14 cellular contexts compared by ENCODE assay signal in genomic region chr5:3341446-3342240, GRCh38.
DNase-seq lines count a peak whose midpoint lies in the region; ATAC-seq, FAIRE-seq and TF ChIP-seq lines count a peak whose summit lies in the region.
"Had no signal": no experiment of that assay in that cellular context is flagged by ENCODE, and none has a peak within 500 bp of the region (broad histone marks: within the 10 kb centered on the region; RNA-seq: fewer than 3 reads in every experiment).

No MANE protein-coding gene starts in this region.

- no peaks in the 10 kb centered on the region; a peak in 1 of 7 replicates for H3K36me3 Mint-ChIP-seq in H9 (ENCODE audit: insufficient read depth in 1 of 3, low read depth in 3 of 3)
- H3K36me3 Mint-ChIP-seq: CD4-positive, CD25-positive, alpha-beta regulatory T cell had no signal

- no peak overlapping the region for H3K27ac Mint-ChIP-seq in H9
- H3K27ac Mint-ChIP-seq: CD4-positive, CD25-positive, alpha-beta regulatory T cell had no signal

- H4K91ac ChIP-seq in H9 (ENCODE audit: insufficient read length, low read depth, low read length) (no peak overlapping the region), H1 (replicated peaks; ENCODE audit: insufficient read length, low read length) (no peak overlapping the region)

- H3K9ac ChIP-seq in H9 (ENCODE audit: extremely low read depth, insufficient read length, low read length) = no peak overlapping the region
- no peak overlapping the region for H3K9ac ChIP-seq in H1 (replicated peaks in 1 of 4; ENCODE audit: extremely low read depth in 1 of 4, low read depth in 3 of 4, low read length in 3 of 4)
- H3K9ac ChIP-seq: BLaER1 treated with 17β-estradiol and CSF1 and Interleukin-3, amounts not matched to agents 10 nM and 100 nM had no signal

- H3K56ac ChIP-seq in H9 (ENCODE audit: insufficient read length, low read depth, low read length) = no peak overlapping the region
- H3K56ac ChIP-seq in H1 (replicated peaks; ENCODE audit: insufficient read length, low read depth, low read length) = no peak overlapping the region

- H3K27me3 Mint-ChIP-seq in H9 (ENCODE audit: low read depth) = peaks cover 8% of the 10 kb centered on the region
- H3K27me3 Mint-ChIP-seq: CD4-positive, CD25-positive, alpha-beta regulatory T cell had no signal

- H4K5ac ChIP-seq in H9 (ENCODE audit: insufficient read length, low read depth, low read length) (no peak overlapping the region), H1 (ENCODE audit: insufficient read length, low read depth, low read length) (no peak overlapping the region)

- no peak overlapping the region for H2BK120ac ChIP-seq in H9 (ENCODE audit: low read depth, low read length, poor library complexity, severe bottlenecking)
- no peak overlapping the region for H2BK120ac ChIP-seq in H1 (replicated peaks; ENCODE audit: low read depth, low read length)

- H3K18ac ChIP-seq in H9 (ENCODE audit: insufficient read length, low read depth, low read length) (no peak overlapping the region), H1 (ENCODE audit: extremely low read depth, low read length) (no peak overlapping the region)

- H3T11ph ChIP-seq in H9 (ENCODE audit: low read length) = no peak overlapping the region

- no peak for DNase-seq in H9
- no peak for DNase-seq in H1 (ENCODE audit: low read depth in 1 of 2, low spot score in 2 of 2)
- peak; percentile 69 for DNase-seq in mesenteric fat pad (ENCODE audit: low spot score)
- peak; percentile 59 for DNase-seq in spleen
- DNase-seq in NCI-H2029 treated with DMSO at 0.1 percent for 48 hours (lab: John Stamatoyannopoulos, UW) = no peak
- DNase-seq in MV-4-11 (lab: John Stamatoyannopoulos, UW) = no peak
- no peak for DNase-seq in ureter (ENCODE audit: low spot score)
- DNase-seq: ACHN; CD4-positive, CD25-positive, alpha-beta regulatory T cell; DMS53; GOT3 had no signal

- no peak overlapping the region for H2BK15ac ChIP-seq in H9 (ENCODE audit: low read depth, low read length)
- 0 out of 2 replicates have a peak overlapping the region, but pooled peaks have one; percentile 46 for H2BK15ac ChIP-seq in H1 (ENCODE audit: low read length)

- TF ChIP-seq POLR2A in H1 (IDR thresholded peaks at IDR 0.05; ENCODE audit: control extremely low read depth in 1 of 2, low read depth in 2 of 2, low read length in 2 of 2) = no peak
- no peak for TF ChIP-seq POLR2A in spleen (IDR thresholded peaks at IDR 0.05)

- no CpG with 5 or more reads among the region's 15 CpGs for WGBS in H9 (ENCODE audit: extremely low coverage, insufficient read length, low lambda C conversion rate)
- WGBS in H1 (ENCODE audit: extremely low coverage in 1 of 2, insufficient coverage in 1 of 2, insufficient read length in 1 of 2, insufficient replicate concordance in 2 of 2, low coverage in 1 of 2, low lambda C conversion rate in 2 of 2, missing lambda C conversion rate in 1 of 2), 2 experiments = 95% methylated on average over 15 of the region's 15 CpGs; no CpG with 5 or more reads in 1 of the 2 experiments
- 84 to 91% (median 87%) methylated on average over 15 of the region's 15 CpGs for WGBS in spleen, 5 donors

- H2BK20ac ChIP-seq in H9 (ENCODE audit: low read depth, low read length, poor library complexity, severe bottlenecking) (no peak overlapping the region), H1 (ENCODE audit: low read length) (no peak overlapping the region)

- no peak for FAIRE-seq in H1 (lab: Jason Lieb, UNC)

- intact Hi-C loops in spleen (cut with DNase I; ENCODE audit: low total_unique reads) = no loop called here

- H2BK12ac ChIP-seq in H9 (ENCODE audit: insufficient read length, low read depth, low read length) (no peak overlapping the region), H1 (ENCODE audit: low read depth, low read length) (no peak overlapping the region)

- H3K4ac ChIP-seq in H9 (ENCODE audit: low read depth, low read length) (no peak overlapping the region), H1 (replicated peaks; ENCODE audit: insufficient read length, low read depth, low read length) (no peak overlapping the region)

- TF ChIP-seq CTCF in H9 (conservative IDR thresholded peaks at IDR 0.05) (peak; percentile 24; the same call in 1 of the 3 replicates), H1 (IDR thresholded peaks at IDR 0.05; ENCODE audit: control extremely low read depth in 1 of 3, insufficient read depth in 1 of 3, low read depth in 1 of 3, low read length in 3 of 3) (peak in 2 of 3 experiments; percentile 17 to 23; a peak in 2 of 4 replicates), spleen (IDR thresholded peaks at IDR 0.05 in 8 of 11, conservative IDR thresholded peaks at IDR 0.05 in 3 of 11) (no peak)

- H4K8ac ChIP-seq in H9 (replicated peaks; ENCODE audit: insufficient read length, low read depth, low read length) (no peak overlapping the region), H1 (ENCODE audit: extremely low read depth, insufficient read depth, low read length) (peak overlapping the region; percentile 40)

- no peaks in the 10 kb centered on the region for H4K20me1 ChIP-seq in H9 (ENCODE audit: control insufficient read depth, insufficient read depth, insufficient read length)
- no peaks in the 10 kb centered on the region for H4K20me1 ChIP-seq in H1 (replicated peaks in 1 of 2; ENCODE audit: control insufficient read depth in 1 of 2, insufficient read depth in 2 of 2, low read length in 2 of 2)

- POLR2A ChIA-PET in H1 (lab: Charles Lee; ENCODE audit: partially characterized antibody) = no interaction called here

- H3K4me3 ChIP-seq in H1 (ENCODE audit: extremely low read depth in 1 of 4, insufficient read depth in 2 of 4, low read depth in 3 of 4, low read length in 4 of 4) = no peak overlapping the region
- H3K4me3 ChIP-seq in spleen = no peak overlapping the region
- H3K4me3 ChIP-seq: BLaER1 treated with 17β-estradiol and CSF1 and Interleukin-3, amounts not matched to agents 10 nM and 100 nM had no signal

- no peak for ATAC-seq in HG03280 (IDR thresholded peaks at IDR 0.05; ENCODE audit: unreplicated experiment)
- ATAC-seq: HCT116 had no signal

- H2BK5ac ChIP-seq in H9 (ENCODE audit: insufficient read length, low read length) (no peak overlapping the region), H1 (ENCODE audit: low read depth, low read length) (no peak overlapping the region)

- H3K27ac ChIP-seq in H9 (ENCODE audit: insufficient read length, low read depth, low read length) = no peak overlapping the region
- no peak overlapping the region for H3K27ac ChIP-seq in H1 (ENCODE audit: low read depth, low read length)
- H3K27ac ChIP-seq in spleen = no peak overlapping the region
- H3K27ac ChIP-seq: BLaER1 treated with 17β-estradiol and CSF1 and Interleukin-3, amounts not matched to agents 10 nM and 100 nM had no signal

- no peak overlapping the region for H3K4me3 Mint-ChIP-seq in H9
- H3K4me3 Mint-ChIP-seq: CD4-positive, CD25-positive, alpha-beta regulatory T cell had no signal

- H3K9me3 Mint-ChIP-seq in H9 = no peaks in the 10 kb centered on the region; a peak in 1 of 5 replicates

- H3K79me1 ChIP-seq in H9 (ENCODE audit: insufficient read depth, low read depth, low read length, poor library complexity, severe bottlenecking) (no peaks in the 10 kb centered on the region), H1 (ENCODE audit: low read depth, low read length) (no peaks in the 10 kb centered on the region; the same call in 1 of the 2 replicates)

- no peaks in the 10 kb centered on the region for H3K23me2 ChIP-seq in H9 (ENCODE audit: insufficient read length, low read depth, low read length, poor library complexity, severe bottlenecking)
- no peaks in the 10 kb centered on the region for H3K23me2 ChIP-seq in H1 (ENCODE audit: low read depth, low read length)

- peak in 1 of 2 experiments; percentile 22; a peak in 1 of 4 replicates for TF ChIP-seq RAD21 in H1 (IDR thresholded peaks at IDR 0.05 in 1 of 2, conservative IDR thresholded peaks at IDR 0.05 in 1 of 2; ENCODE audit: low read depth in 2 of 2, low read length in 2 of 2)

- peaks cover 0 to 2% of the 10 kb centered on the region in 2 experiments; a peak in 1 of 4 replicates for H3K4me1 Mint-ChIP-seq in H9

- H3K9me3 ChIP-seq in H9 (ENCODE audit: control insufficient read depth, low read depth, low read length) (no peaks in the 10 kb centered on the region), H1 (ENCODE audit: insufficient read depth in 2 of 2, low read depth in 1 of 2, low read length in 1 of 2) (no peaks in the 10 kb centered on the region), spleen (peaks cover 0 to 6% (median 0%) of the 10 kb centered on the region in 8 donors)
- H3K9me3 ChIP-seq: BLaER1 treated with 17β-estradiol and CSF1 and Interleukin-3, amounts not matched to agents 10 nM and 100 nM had no signal

- H3K79me2 ChIP-seq in H9 (ENCODE audit: insufficient read depth, low read length) = no peaks in the 10 kb centered on the region
- H3K79me2 ChIP-seq in H1 (ENCODE audit: control insufficient read depth in 1 of 2, insufficient read depth in 2 of 2, low read length in 2 of 2) = no peaks in the 10 kb centered on the region

- no peaks in the 10 kb centered on the region for H3K27me3 ChIP-seq in H9 (ENCODE audit: insufficient read depth, low read length)
- no peaks in the 10 kb centered on the region for H3K27me3 ChIP-seq in H1 (replicated peaks in 1 of 4; ENCODE audit: control insufficient read depth in 3 of 4, extremely low read depth in 1 of 4, insufficient read depth in 3 of 4, low read length in 3 of 4)
- H3K27me3 ChIP-seq in spleen (replicated peaks in 1 of 7) = no peaks in the 10 kb centered on the region
- H3K27me3 ChIP-seq: BLaER1 treated with 17β-estradiol and CSF1 and Interleukin-3, amounts not matched to agents 10 nM and 100 nM had no signal

- H3K4me1 ChIP-seq in H9 (ENCODE audit: insufficient read depth, low read length) (no peaks in the 10 kb centered on the region), H1 (replicated peaks in 1 of 4; ENCODE audit: control insufficient read depth in 3 of 4, insufficient read depth in 4 of 4, low read length in 3 of 4) (no peaks in the 10 kb centered on the region; a peak in 1 of 7 replicates), spleen (no peaks in the 10 kb centered on the region)

- H2AFZ ChIP-seq in H9 (ENCODE audit: low read length) (no peak overlapping the region), H1 (ENCODE audit: low read length) (no peak overlapping the region)

- H3K14ac ChIP-seq in H9 (ENCODE audit: insufficient read depth, low read length) = no peak overlapping the region; the same call in 1 of the 2 replicates
- H3K14ac ChIP-seq in H1 (ENCODE audit: insufficient read length) = no peak overlapping the region

- no peak for TF ChIP-seq EP300 in H1 (IDR thresholded peaks at IDR 0.05; ENCODE audit: borderline replicate concordance in 1 of 2, low read depth in 2 of 2, low read length in 2 of 2)

- H3K4me2 ChIP-seq in H9 (ENCODE audit: insufficient read depth, insufficient read length, low read length) (no peak overlapping the region), H1 (ENCODE audit: insufficient read depth in 1 of 2, low read depth in 2 of 2, low read length in 2 of 2) (no peak overlapping the region)
- H3K4me2 ChIP-seq: BLaER1 treated with 17β-estradiol and CSF1 and Interleukin-3, amounts not matched to agents 10 nM and 100 nM had no signal

- CTCF ChIA-PET in H1 (lab: Charles Lee; ENCODE audit: partially characterized antibody) = interaction anchor here (0.6 to 2.5 kb wide), 3 partner anchors 9 to 110 kb away, joined by 3 to 5 read pairs (median 3); no protein-coding TSS in a partner anchor

- H3K36me3 ChIP-seq in H1 (ENCODE audit: control insufficient read depth in 2 of 4, insufficient read depth in 4 of 4, low read length in 3 of 4) (no peaks in the 10 kb centered on the region), spleen (no peaks in the 10 kb centered on the region)
- H3K36me3 ChIP-seq: BLaER1 treated with 17β-estradiol and CSF1 and Interleukin-3, amounts not matched to agents 10 nM and 100 nM had no signal

- H3K23ac ChIP-seq in H9 (ENCODE audit: insufficient read length, low read depth, low read length) (no peak overlapping the region), H1 (ENCODE audit: insufficient read length) (no peak overlapping the region)

- H2AK5ac ChIP-seq in H9 (ENCODE audit: insufficient read length, low read length) (no peak overlapping the region), H1 (ENCODE audit: low read depth, low read length) (no peak overlapping the region)

Comparison
In these comparisons a context has a peak if more than half of its experiments do, and no peak if none do; other contexts are left out.
1. DNase-seq: peak in mesenteric fat pad (single experiment) and spleen (single experiment); none in H9 (single experiment), H1 (0 of 2), NCI-H2029 treated with DMSO at 0.1 percent for 48 hours (single experiment), MV-4-11 (single experiment) and ureter (single experiment).
2. CTCF ChIP-seq: peak in H9 (single experiment) and H1 (2 of 3); none in spleen (0 of 11).